ENCODE assay signal across 8 cellular contexts in the genomic region with DNA sequence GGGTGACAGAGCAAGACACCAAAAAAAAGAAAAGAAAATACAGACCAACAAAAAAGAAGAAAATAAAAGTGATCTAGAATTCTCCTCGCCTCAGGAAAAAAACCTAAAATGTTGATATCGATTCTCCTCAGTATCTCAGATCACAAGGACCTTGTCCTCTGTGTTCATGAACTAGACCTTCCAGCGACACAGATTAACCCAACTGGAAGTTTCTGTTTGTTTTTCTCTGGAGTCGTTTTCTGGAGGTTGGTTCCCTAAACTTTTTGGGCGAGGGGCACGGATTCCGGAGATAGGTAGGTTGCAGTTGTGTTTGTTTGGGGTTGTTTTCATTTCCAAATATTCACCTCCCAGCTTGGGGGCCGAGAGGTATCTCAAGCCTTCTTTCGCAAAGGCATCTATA. TPM values are rescaled to one million over a fixed set of nuclear protein-coding genes. Genes with fewer than 3 reads are reported as not detected.
A peak's percentile ranks its signal among the peaks of the same experiment; 100 is the strongest.
DNase-seq lines count a peak whose midpoint lies in the region; ATAC-seq, FAIRE-seq and TF ChIP-seq lines count a peak whose summit lies in the region.

No MANE protein-coding gene starts in this region.

- ATAC-seq in activated T-helper 17 cell treated with anti-CD3 and anti-CD28 coated beads, Interleukin-2, amount 50 U/mL, for 72 hours (replicated peaks), result peak; percentile 0
- ATAC-seq in HepG2 (peak; percentile 35), thoracic aorta (ENCODE audit: insufficient number of reproducible peaks, low FRiP score, low read depth) (no peak), GM19023 (IDR thresholded peaks at IDR 0.05; ENCODE audit: unreplicated experiment) (no peak)

- TF ChIP-seq POLR2A in HepG2 (IDR thresholded peaks at IDR 0.05; ENCODE audit: insufficient read depth in 1 of 2, low read depth in 2 of 2, low read length in 2 of 2), result no peak

- intact Hi-C loops in HepG2 (cut with micrococcal nuclease; ENCODE audit: unreplicated experiment), result loop anchor here (2.0 to 5.0 kb wide), 2 partner anchors 37 to 139 kb away; no protein-coding TSS in a partner anchor

- no peak overlapping the region for H3K27ac Mint-ChIP-seq in T-helper 2 cell treated with Interferon-gamma antibody and Interleukin-4, amounts not matched to agents 5 μg/mL and 100 μg/mL, for 36 hours
- peak overlapping the region; percentile 96 for H3K27ac Mint-ChIP-seq in activated T-helper 17 cell treated with anti-CD3 and anti-CD28 coated beads, Interleukin-2, amount 50 U/mL, for 72 hours

- in situ Hi-C loops in HepG2 (cut with HindIII; ENCODE audit: extremely low pct_ligation_motif_present, low pct_unique_long_range_greater_than_20kb), result no loop called here

- FAIRE-seq in HepG2 (lab: Jason Lieb, UNC), result no peak

- peak overlapping the region; percentile 93 for H3K4me2 ChIP-seq in HepG2 (ENCODE audit: low read depth, low read length)

- TF ChIP-seq RAD21 in HepG2 (CRISPR knock-in tag; IDR thresholded peaks at IDR 0.05), result no peak

- peak overlapping the region; percentile 98 for H3K4me3 Mint-ChIP-seq in T-helper 2 cell treated with Interferon-gamma antibody and Interleukin-4, amounts not matched to agents 5 μg/mL and 100 μg/mL, for 36 hours
- H3K4me3 Mint-ChIP-seq in activated T-helper 17 cell treated with anti-CD3 and anti-CD28 coated beads, Interleukin-2, amount 50 U/mL, for 72 hours, result peak overlapping the region; percentile 98

- WGBS in HepG2 (ENCODE audit: low lambda C conversion rate), result 2% methylated on average over 9 of the region's 9 CpGs

- TF ChIP-seq EP300 in HepG2 (IDR thresholded peaks at IDR 0.05; ENCODE audit: low read depth in 2 of 2, low read length in 2 of 2) (no peak), HepG2 (CRISPR knock-in tag; IDR thresholded peaks at IDR 0.05; ENCODE audit: borderline replicate concordance) (no peak)

- CTCF ChIA-PET in HepG2 (lab: Yijun Ruan, JAX; ENCODE audit: low intra/inter-chr PET ratio, low total read pairs), result no interaction called here

- H2AFZ ChIP-seq in HepG2 (ENCODE audit: low read length), result no peak overlapping the region

- H3K79me2 ChIP-seq in HepG2 (ENCODE audit: insufficient read depth, low read length), result peaks cover 15% of the 10 kb centered on the region

- no peaks in the 10 kb centered on the region for H3K9me3 ChIP-seq in HepG2 (ENCODE audit: low read length)
- no peaks in the 10 kb centered on the region for H3K9me3 ChIP-seq in thoracic aorta

- H3K27me3 Mint-ChIP-seq in T-helper 2 cell treated with Interferon-gamma antibody and Interleukin-4, amounts not matched to agents 5 μg/mL and 100 μg/mL, for 36 hours (ENCODE audit: low read depth), result peaks cover 8% of the 10 kb centered on the region
- no peaks in the 10 kb centered on the region for H3K27me3 Mint-ChIP-seq in activated T-helper 17 cell treated with anti-CD3 and anti-CD28 coated beads, Interleukin-2, amount 50 U/mL, for 72 hours

- H3K27ac ChIP-seq in HepG2 (ENCODE audit: extremely low read length, insufficient read depth, low read length) (no peak overlapping the region), thoracic aorta (no peak overlapping the region)

- no peaks in the 10 kb centered on the region for H3K9me3 Mint-ChIP-seq in T-helper 2 cell treated with Interferon-gamma antibody and Interleukin-4, amounts not matched to agents 5 μg/mL and 100 μg/mL, for 36 hours
- H3K9me3 Mint-ChIP-seq in activated T-helper 17 cell treated with anti-CD3 and anti-CD28 coated beads, Interleukin-2, amount 50 U/mL, for 72 hours, result no peaks in the 10 kb centered on the region

- H3K4me1 Mint-ChIP-seq in T-helper 2 cell treated with Interferon-gamma antibody and Interleukin-4, amounts not matched to agents 5 μg/mL and 100 μg/mL, for 36 hours (ENCODE audit: low read depth), result peaks cover 24% of the 10 kb centered on the region
- H3K4me1 Mint-ChIP-seq in activated T-helper 17 cell treated with anti-CD3 and anti-CD28 coated beads, Interleukin-2, amount 50 U/mL, for 72 hours, result peaks cover 6% of the 10 kb centered on the region

- H3K27me3 ChIP-seq in HepG2 (ENCODE audit: control insufficient read depth in 1 of 2, insufficient read depth in 2 of 2, low read length in 2 of 2), result no peaks in the 10 kb centered on the region
- no peaks in the 10 kb centered on the region for H3K27me3 ChIP-seq in thoracic aorta (replicated peaks; ENCODE audit: insufficient read depth)

- BruUV-seq in HepG2 (replicated peaks; lab: Mats Ljungman, UMichigan), result no TSS peak

- H3K4me1 ChIP-seq in HepG2 (ENCODE audit: insufficient read depth, low read length), result peaks cover 35% of the 10 kb centered on the region
- peaks cover 0 to 13% of the 10 kb centered on the region in 2 donors for H3K4me1 ChIP-seq in thoracic aorta (ENCODE audit: control insufficient read depth in 1 of 2, low read depth in 2 of 2)

- H3K4me3 ChIP-seq in HepG2 (replicated peaks in 1 of 3; ENCODE audit: insufficient read depth in 1 of 3, low read depth in 2 of 3, low read length in 3 of 3) (peak overlapping the region; percentile 7 to 37 (median 28); a peak in 5 of 6 replicates), thoracic aorta (peak overlapping the region; percentile 86)

- TF ChIP-seq CTCF in HepG2 (CRISPR knock-in tag; IDR thresholded peaks at IDR 0.05) (no peak), thoracic aorta (IDR thresholded peaks at IDR 0.05) (no peak)

- no peak for DNase-seq in T-helper 2 cell treated with Interferon-gamma antibody and Interleukin-4, amounts not matched to agents 5 μg/mL and 100 μg/mL, for 36 hours (ENCODE audit: low spot score)
- DNase-seq in T-helper 2 cell (no peak), HepG2 (ENCODE audit: low spot score) (peak; percentile 23), thoracic aorta (ENCODE audit: low spot score) (no peak), AML-193 (lab: John Stamatoyannopoulos, UW) (no peak)
- no peak for DNase-seq in activated effector memory CD4-positive, alpha-beta T cell treated with anti-CD3 and anti-CD28 coated beads, Interleukin-2, amount 50 U/mL, for 16 hours

- no peaks in the 10 kb centered on the region for H4K20me1 ChIP-seq in HepG2 (ENCODE audit: insufficient read depth, low read length)

- POLR2A ChIA-PET in HepG2 (lab: Yijun Ruan, JAX), result interaction anchor here (0.8 to 1.4 kb wide), 2 partner anchors 13 to 120 kb away, joined by 3 to 5 read pairs; no protein-coding TSS in a partner anchor

- peaks cover 25% of the 10 kb centered on the region for H3K36me3 Mint-ChIP-seq in T-helper 2 cell treated with Interferon-gamma antibody and Interleukin-4, amounts not matched to agents 5 μg/mL and 100 μg/mL, for 36 hours (ENCODE audit: low read depth)
- peaks cover 48% of the 10 kb centered on the region for H3K36me3 Mint-ChIP-seq in activated T-helper 17 cell treated with anti-CD3 and anti-CD28 coated beads, Interleukin-2, amount 50 U/mL, for 72 hours (ENCODE audit: low read depth)

- H3K36me3 ChIP-seq in HepG2 (replicated peaks in 1 of 2; ENCODE audit: control insufficient read depth in 1 of 2, insufficient read depth in 2 of 2, low read length in 2 of 2) (peaks cover 3 to 20% of the 10 kb centered on the region in 2 experiments; a peak in 4 of 5 replicates), thoracic aorta (no peaks in the 10 kb centered on the region)

- peak overlapping the region; percentile 7; the same call in 1 of the 2 replicates for H3K9ac ChIP-seq in HepG2 (ENCODE audit: insufficient read depth, low read depth, low read length)

RNA-seq across cellular contexts. Expression of gene RFC5, which starts 0.6 kb away (rescaled TPM):
- total RNA-seq in activated T-helper 17 cell treated with anti-CD3 and anti-CD28 coated beads, Interleukin-2, amount 50 U/mL, for 72 hours, result 10 to 100 TPM; 53.7 to 64.4 TPM
- total RNA-seq in HepG2 (2016; rRNA removed; fragmentation: Illumina TruSeq; extraction: Trizol) (51.4 and 66.2 TPM in 2 replicates), thoracic aorta (1 to 10 TPM; 5.4 to 6.9 TPM)
- total RNA-seq in HepG2 (2016; cell fraction: cytosol; rRNA removed; fragmentation: Illumina TruSeq; extraction: Trizol; ENCODE audit: low read depth), result 22.7 and 23.4 TPM in 2 replicates
- total RNA-seq in HepG2 (2016; cell fraction: insoluble cytoplasmic fraction; rRNA removed; fragmentation: Illumina TruSeq; extraction: Trizol), result 53.2 and 65.5 TPM in 2 replicates
- total RNA-seq in HepG2 (2016; cell fraction: membrane; rRNA removed; fragmentation: Illumina TruSeq; extraction: Trizol), result 26.8 and 27.2 TPM in 2 replicates
- 36.7 and 42.5 TPM in 2 replicates for total RNA-seq in HepG2 (2016; cell fraction: nucleus; rRNA removed; fragmentation: Illumina TruSeq; extraction: Trizol)
- 12.1 and 16.8 TPM in 2 replicates for polyA plus RNA-seq in HepG2 (2011; rRNA removed)
- polyA plus RNA-seq in HepG2 (2011; cell fraction: cytosol; rRNA removed), result 9.6 and 13.1 TPM in 2 replicates
- 14.0 and 22.1 TPM in 2 replicates for polyA plus RNA-seq in HepG2 (2011; cell fraction: nucleus; rRNA removed)
- 7.1 and 12.7 TPM in 2 replicates for polyA plus RNA-seq in HepG2 (2012)
- polyA plus RNA-seq in HepG2 (2016; cell fraction: cytosol; fragmentation: Illumina TruSeq; extraction: Trizol; ENCODE audit: low read depth), result 9.8 and 11.9 TPM in 2 replicates
- 71.8 and 75.5 TPM in 2 replicates for polyA plus RNA-seq in HepG2 (2016; cell fraction: insoluble cytoplasmic fraction; fragmentation: Illumina TruSeq; extraction: Trizol; ENCODE audit: low read depth)
- polyA plus RNA-seq in HepG2 (2016; cell fraction: membrane; fragmentation: Illumina TruSeq; extraction: Trizol; ENCODE audit: low read depth), result 18.4 and 19.2 TPM in 2 replicates
- 57.5 and 58.7 TPM in 2 replicates for polyA plus RNA-seq in HepG2 (2016; cell fraction: nucleus; fragmentation: Illumina TruSeq; extraction: Trizol; ENCODE audit: insufficient read depth, low read depth)
- 15.8 and 70.0 TPM in 2 replicates for polyA minus RNA-seq in HepG2 (2011; rRNA and poly(A)+ RNA removed; ENCODE audit: low replicate concordance)
- 9.1 and 12.9 TPM in 2 replicates for polyA minus RNA-seq in HepG2 (2011; cell fraction: cytosol; rRNA and poly(A)+ RNA removed)
- polyA minus RNA-seq in HepG2 (2011; cell fraction: nucleus; rRNA and poly(A)+ RNA removed), result 17.5 and 18.8 TPM in 2 replicates

RNA-seq across cellular contexts. Expression of gene WSB2, which starts 45.0 kb away (rescaled TPM):
- total RNA-seq in activated T-helper 17 cell treated with anti-CD3 and anti-CD28 coated beads, Interleukin-2, amount 50 U/mL, for 72 hours, result 10 to 100 TPM; 59.5 to 76.7 TPM
- 31.0 and 39.5 TPM in 2 replicates for total RNA-seq in HepG2 (2016; rRNA removed; fragmentation: Illumina TruSeq; extraction: Trizol)
- total RNA-seq in HepG2 (2016; cell fraction: cytosol; rRNA removed; fragmentation: Illumina TruSeq; extraction: Trizol; ENCODE audit: low read depth), result 58.3 and 64.9 TPM in 2 replicates
- 32.3 and 33.3 TPM in 2 replicates for total RNA-seq in HepG2 (2016; cell fraction: insoluble cytoplasmic fraction; rRNA removed; fragmentation: Illumina TruSeq; extraction: Trizol)
- 113 and 119 TPM in 2 replicates for total RNA-seq in HepG2 (2016; cell fraction: membrane; rRNA removed; fragmentation: Illumina TruSeq; extraction: Trizol)
- 17.3 and 21.7 TPM in 2 replicates for total RNA-seq in HepG2 (2016; cell fraction: nucleus; rRNA removed; fragmentation: Illumina TruSeq; extraction: Trizol)
- 76.5 and 82.8 TPM in 2 replicates for polyA plus RNA-seq in HepG2 (2011; rRNA removed)
- polyA plus RNA-seq in HepG2 (2011; cell fraction: cytosol; rRNA removed), result 90.5 and 92.1 TPM in 2 replicates
- polyA plus RNA-seq in HepG2 (2011; cell fraction: nucleus; rRNA removed), result 33.9 and 37.1 TPM in 2 replicates
- polyA plus RNA-seq in HepG2 (2012), result 39.1 and 50.3 TPM in 2 replicates
- polyA plus RNA-seq in HepG2 (2016; cell fraction: cytosol; fragmentation: Illumina TruSeq; extraction: Trizol; ENCODE audit: low read depth), result 108 and 109 TPM in 2 replicates
- 32.4 and 39.7 TPM in 2 replicates for polyA plus RNA-seq in HepG2 (2016; cell fraction: insoluble cytoplasmic fraction; fragmentation: Illumina TruSeq; extraction: Trizol; ENCODE audit: low read depth)
- polyA plus RNA-seq in HepG2 (2016; cell fraction: membrane; fragmentation: Illumina TruSeq; extraction: Trizol; ENCODE audit: low read depth), result 111 and 130 TPM in 2 replicates
- 25.3 and 27.6 TPM in 2 replicates for polyA plus RNA-seq in HepG2 (2016; cell fraction: nucleus; fragmentation: Illumina TruSeq; extraction: Trizol; ENCODE audit: insufficient read depth, low read depth)
- 192 and 280 TPM in 2 replicates for polyA minus RNA-seq in HepG2 (2011; rRNA and poly(A)+ RNA removed; ENCODE audit: low replicate concordance)
- polyA minus RNA-seq in HepG2 (2011; cell fraction: cytosol; rRNA and poly(A)+ RNA removed), result 89.2 and 103 TPM in 2 replicates
- polyA minus RNA-seq in HepG2 (2011; cell fraction: nucleus; rRNA and poly(A)+ RNA removed), result 50.3 and 54.8 TPM in 2 replicates
- total RNA-seq in thoracic aorta, result 10 to 100 TPM; 88.9 to 95.1 TPM

RNA-seq across cellular contexts. Expression of gene KSR2, which starts 47.2 kb away (rescaled TPM):
- under 1 TPM; 0.06 to 0.93 TPM for total RNA-seq in activated T-helper 17 cell treated with anti-CD3 and anti-CD28 coated beads, Interleukin-2, amount 50 U/mL, for 72 hours
- 0.01 and 0.02 TPM in 2 replicates for total RNA-seq in HepG2 (2016; rRNA removed; fragmentation: Illumina TruSeq; extraction: Trizol)
- total RNA-seq in HepG2 (2016; cell fraction: cytosol; rRNA removed; fragmentation: Illumina TruSeq; extraction: Trizol; ENCODE audit: low read depth), result not detected in 2 replicates
- total RNA-seq in HepG2 (2016; cell fraction: insoluble cytoplasmic fraction; rRNA removed; fragmentation: Illumina TruSeq; extraction: Trizol), result 0.01 TPM in 1 of 2 replicates, not detected in the other
- not detected in 2 replicates for total RNA-seq in HepG2 (2016; cell fraction: membrane; rRNA removed; fragmentation: Illumina TruSeq; extraction: Trizol)
- 0.03 TPM in 1 of 2 replicates, not detected in the other for total RNA-seq in HepG2 (2016; cell fraction: nucleus; rRNA removed; fragmentation: Illumina TruSeq; extraction: Trizol)
- polyA plus RNA-seq in HepG2 (2011; rRNA removed), result not detected in 2 replicates
- polyA plus RNA-seq in HepG2 (2011; cell fraction: cytosol; rRNA removed), result under 0.01 TPM in 2 replicates
- under 0.01 TPM in 1 of 2 replicates, not detected in the other for polyA plus RNA-seq in HepG2 (2011; cell fraction: nucleus; rRNA removed)
- polyA plus RNA-seq in HepG2 (2012), result not detected in 2 replicates
- 0.01 TPM in 2 replicates for polyA plus RNA-seq in HepG2 (2016; cell fraction: cytosol; fragmentation: Illumina TruSeq; extraction: Trizol; ENCODE audit: low read depth)
- polyA plus RNA-seq in HepG2 (2016; cell fraction: insoluble cytoplasmic fraction; fragmentation: Illumina TruSeq; extraction: Trizol; ENCODE audit: low read depth), result 0.05 TPM in 1 of 2 replicates, not detected in the other
- 0.01 TPM in 2 replicates for polyA plus RNA-seq in HepG2 (2016; cell fraction: membrane; fragmentation: Illumina TruSeq; extraction: Trizol; ENCODE audit: low read depth)
- not detected in 2 replicates for polyA plus RNA-seq in HepG2 (2016; cell fraction: nucleus; fragmentation: Illumina TruSeq; extraction: Trizol; ENCODE audit: insufficient read depth, low read depth)
- 0.02 TPM in 2 replicates for polyA minus RNA-seq in HepG2 (2011; rRNA and poly(A)+ RNA removed; ENCODE audit: low replicate concordance)
- not detected in 2 replicates for polyA minus RNA-seq in HepG2 (2011; cell fraction: cytosol; rRNA and poly(A)+ RNA removed)
- polyA minus RNA-seq in HepG2 (2011; cell fraction: nucleus; rRNA and poly(A)+ RNA removed), result not detected in 2 replicates
- total RNA-seq in thoracic aorta, result under 1 TPM in 1 of 2 donors, not detected in 1; 0.07 TPM

Comparison
In these comparisons a context has a peak if more than half of its experiments do, and no peak if none do; other contexts are left out.
1. ATAC-seq: peak in activated T-helper 17 cell treated with anti-CD3 and anti-CD28 coated beads, Interleukin-2, amount 50 U/mL, for 72 hours (single experiment) and HepG2 (single experiment); none in thoracic aorta (single experiment) and GM19023 (single experiment).